ENCODE assay signal across 27 cellular contexts in the genomic region with DNA sequence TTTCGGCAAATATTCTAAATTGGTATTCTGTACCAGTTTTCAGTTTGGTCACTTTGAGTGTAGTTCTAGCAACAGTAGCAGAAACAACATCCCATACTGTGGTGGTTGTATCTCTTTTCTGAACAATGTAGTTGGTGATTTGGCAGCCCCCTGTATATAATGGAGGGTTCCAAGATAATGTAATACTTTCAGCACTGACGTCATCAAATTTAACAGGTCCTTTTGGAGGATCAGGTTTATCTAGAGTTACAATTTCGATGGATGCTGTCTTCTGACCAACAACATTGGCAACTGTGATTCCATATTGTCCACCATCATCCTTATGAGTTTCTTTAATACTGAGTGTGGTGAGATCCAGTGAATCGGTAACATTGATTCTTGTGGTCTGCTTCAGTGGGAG.
"Had no signal": no experiment of that assay in that cellular context is flagged by ENCODE, and none has a peak within 500 bp of the region (broad histone marks: within the 10 kb centered on the region; RNA-seq: fewer than 3 reads in every experiment).

No MANE protein-coding gene starts in this region.

- H2AFZ ChIP-seq: parathyroid adenoma had no signal

- FAIRE-seq: small intestine had no signal

- H3K9ac ChIP-seq: parathyroid adenoma had no signal

- H3K9me3 ChIP-seq: neutrophil, ovary, psoas muscle, thoracic aorta, thyroid gland, upper lobe of right lung, uterus had no signal

- ATAC-seq: naive thymus-derived CD8-positive, alpha-beta T cell; natural killer cell treated with Interleukin-12 subunit alpha and Interleukin-12 subunit beta and Interleukin-15 and Interleukin-18, amount 100 ng/mL, for 72 hours; psoas muscle; right cardiac atrium; sciatic nerve; stimulated activated effector memory CD8-positive, alpha-beta T cell treated with anti-CD3 and anti-CD28 coated beads, Interleukin-12 subunit alpha, Interleukin-12 subunit beta, amount 100 ng/mL, for 72 hours; stimulated activated naive B cell treated with anti-CD40 and anti-IgM and Interleukin-4, amounts not matched to agents 10 μg/mL and 1 μg/mL and 100 μg/mL, for 72 hours; upper lobe of right lung had no signal

- H3K36me3 ChIP-seq: ovary, uterus had no signal

- H3K4me1 ChIP-seq: parathyroid adenoma, stomach, thyroid gland, tibial nerve, upper lobe of right lung, uterus had no signal

- DNase-seq: naive B cell; naive thymus-derived CD8-positive, alpha-beta T cell; nephron progenitor cell; nucleus accumbens; ovary; posterior cingulate gyrus; psoas muscle; right cardiac atrium; small intestine; stimulated activated CD4-positive, alpha-beta T cell treated with anti-CD3 and anti-CD28 coated beads, Interleukin-15, amount 100 ng/mL, for 24 hours; stimulated activated CD4-positive, alpha-beta T cell treated with anti-CD3 and anti-CD28 coated beads, Interleukin-2, amount 100 ng/mL, for 24 hours; stimulated activated CD4-positive, alpha-beta T cell treated with anti-CD3 and anti-CD28 coated beads, Interleukin-2, amount 100 ng/mL, for 48 hours; stimulated activated CD4-positive, alpha-beta T cell treated with anti-CD3 and anti-CD28 coated beads, Interleukin-4, amount 100 ng/mL, for 24 hours; stimulated activated naive B cell treated with anti-CD40 and anti-IgM and Interleukin-4, amounts not matched to agents 10 μg/mL and 1 μg/mL and 100 μg/mL, for 72 hours; stimulated activated naive CD4-positive, alpha-beta T cell treated with Interleukin-2 at 50 U/mL for 16 hours; stomach; thyroid gland; trophoblast cell; upper lobe of right lung; uterus had no signal

- H3K27me3 ChIP-seq: neutrophil, ovary, stomach, thyroid gland, tibial nerve, upper lobe of right lung, uterus had no signal

- H3K79me2 ChIP-seq: parathyroid adenoma had no signal

- H3K27ac ChIP-seq: neutrophil, ovary, parathyroid adenoma, stomach, thoracic aorta, thyroid gland, tibial nerve, upper lobe of right lung, uterus had no signal

- H3K4me3 ChIP-seq: ovary, psoas muscle, stomach, thoracic aorta, thyroid gland, tibial nerve, upper lobe of right lung, uterus had no signal
